ENCODE assay signal across 8 cellular contexts in the genomic region with DNA sequence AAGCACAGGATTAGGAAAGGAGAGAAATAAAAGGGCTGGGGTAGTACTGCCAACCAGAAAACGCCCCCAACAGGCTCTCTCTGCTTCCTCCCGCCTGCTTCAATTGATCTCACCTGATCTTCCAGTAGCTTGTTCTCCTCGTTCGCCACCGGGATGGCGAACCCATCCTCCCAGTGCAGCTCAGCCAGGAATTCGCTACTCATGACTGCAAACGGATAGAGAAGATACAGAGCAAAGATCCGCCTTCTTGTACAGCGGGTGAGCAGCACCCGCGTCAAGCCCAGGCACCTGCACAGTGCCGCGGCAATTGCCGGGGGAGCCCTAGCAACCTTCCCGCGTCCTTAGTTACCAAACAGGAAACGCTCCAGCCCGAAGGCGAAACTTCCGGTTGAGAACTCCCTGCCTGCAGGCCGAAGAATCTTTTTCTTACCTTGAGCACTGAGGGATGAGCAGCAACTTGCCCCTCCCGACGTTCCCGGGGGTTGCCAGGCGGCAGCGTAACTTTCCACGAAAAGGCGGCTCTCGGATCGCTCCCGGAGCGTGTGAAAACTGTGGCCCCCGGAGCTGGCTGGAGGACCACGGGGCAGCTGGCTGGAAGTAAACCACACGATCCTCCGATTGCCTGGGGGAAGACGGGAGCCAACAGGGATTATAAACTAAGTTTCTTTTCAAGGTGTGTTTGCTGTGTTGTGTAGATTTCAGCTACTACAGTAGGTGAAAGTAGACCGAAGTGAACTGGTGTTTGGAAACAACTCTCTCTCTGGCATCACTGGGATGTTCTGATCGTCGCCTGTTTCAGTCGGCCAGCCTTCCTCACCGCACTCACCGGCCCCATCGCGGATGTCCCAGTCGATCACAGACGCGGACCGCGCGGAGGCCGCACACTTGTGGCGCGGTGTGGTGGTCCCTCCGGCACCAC. TPM values are rescaled to one million over a fixed set of nuclear protein-coding genes. Genes with fewer than 3 reads are reported as not detected.
DNase-seq lines count a peak whose midpoint lies in the region; ATAC-seq and TF ChIP-seq lines count a peak whose summit lies in the region.

A gene (minus strand): TSS at position 312 of the 919 bp plus-strand sequence. CDS start 109 bp downstream, at position 203.

- no peaks in the 10 kb centered on the region for H3K9me3 ChIP-seq in endocrine pancreas (ENCODE audit: control insufficient read depth, low read length)

- H3K4me1 ChIP-seq in endocrine pancreas (ENCODE audit: control insufficient read depth, insufficient read depth, low read length): peaks cover 5% of the 10 kb centered on the region

- H3K27me3 Mint-ChIP-seq in activated CD8-positive, alpha-beta T cell treated with anti-CD3 and anti-CD28 coated beads, Interleukin-2, amount 10 ng/mL, durations not matched to agents 7 days and 5 days (ENCODE audit: low read depth): peaks cover 44% of the 10 kb centered on the region
- H3K27me3 Mint-ChIP-seq in mesothelial cell of epicardium (ENCODE audit: low read depth): peaks cover 44% of the 10 kb centered on the region

- ATAC-seq in GM18870 (IDR thresholded peaks at IDR 0.05; ENCODE audit: unreplicated experiment) (peak; percentile 94), HG03135 (IDR thresholded peaks at IDR 0.05; ENCODE audit: unreplicated experiment) (peak; percentile 96)
- peak; percentile 94 for ATAC-seq in activated CD8-positive, alpha-beta T cell treated with anti-CD3 and anti-CD28 coated beads, Interleukin-2, amount 10 ng/mL, durations not matched to agents 7 days and 5 days

- DNase-seq in AG04449 (ENCODE audit: low read depth, low spot score): no peak
- DNase-seq in NCI-H345 (lab: John Stamatoyannopoulos, UW): peak; percentile 96
- peak; percentile 74 for DNase-seq in activated CD8-positive, alpha-beta T cell treated with anti-CD3 and anti-CD28 coated beads, Interleukin-2, amount 10 ng/mL, durations not matched to agents 7 days and 5 days
- DNase-seq in mesothelial cell of epicardium (ENCODE audit: low spot score in 2 of 2, unreplicated experiment in 2 of 2): peak; percentile 54 to 88
- DNase-seq in stimulated activated CD8-positive, alpha-beta memory T cell treated with anti-CD3 and anti-CD28 coated beads, Interleukin-15, amount 100 ng/mL, for 24 hours (ENCODE audit: low read depth): peak; percentile 32

- POLR2A ChIA-PET in AG04449 (lab: Yijun Ruan, JAX): no interaction called here
- POLR2A ChIA-PET in activated CD8-positive, alpha-beta T cell treated with anti-CD3 and anti-CD28 coated beads, Interleukin-2, amount 10 ng/mL, durations not matched to agents 7 days and 5 days (lab: Charles Lee): interaction anchor here (1.4 kb wide), 1 partner anchor 78 kb away, joined by 5 read pairs; a partner anchor contains a TSS

- no peak for TF ChIP-seq CTCF in AG04449 (IDR thresholded peaks at IDR 0.05; ENCODE audit: insufficient read depth, low read length, missing control alignments)
- no peak for TF ChIP-seq CTCF in mesothelial cell of epicardium (IDR thresholded peaks at IDR 0.05; ENCODE audit: unreplicated experiment)

- no peaks in the 10 kb centered on the region for H3K36me3 ChIP-seq in endocrine pancreas (ENCODE audit: control insufficient read depth, insufficient read depth, low read length)

- no peaks in the 10 kb centered on the region for H3K9me3 Mint-ChIP-seq in activated CD8-positive, alpha-beta T cell treated with anti-CD3 and anti-CD28 coated beads, Interleukin-2, amount 10 ng/mL, durations not matched to agents 7 days and 5 days (ENCODE audit: insufficient read depth)
- H3K9me3 Mint-ChIP-seq in mesothelial cell of epicardium: no peaks in the 10 kb centered on the region

- CTCF ChIA-PET in AG04449 (lab: Yijun Ruan, JAX): interaction anchor here (1.2 to 1.5 kb wide), 2 partner anchors 19 to 47 kb away, joined by 4 to 5 read pairs; no protein-coding TSS in a partner anchor
- CTCF ChIA-PET in activated CD8-positive, alpha-beta T cell treated with anti-CD3 and anti-CD28 coated beads, Interleukin-2, amount 10 ng/mL, durations not matched to agents 7 days and 5 days (lab: Charles Lee): interaction anchor here (1.0 to 1.3 kb wide), 2 partner anchors 8 to 78 kb away, joined by 3 to 4 read pairs; a partner anchor contains a TSS

- H3K27ac Mint-ChIP-seq in activated CD8-positive, alpha-beta T cell treated with anti-CD3 and anti-CD28 coated beads, Interleukin-2, amount 10 ng/mL, durations not matched to agents 7 days and 5 days: peak within 1 kb of the TSS; percentile 61
- H3K27ac Mint-ChIP-seq in mesothelial cell of epicardium: peak within 1 kb of the TSS; percentile 95

- H3K9ac ChIP-seq in endocrine pancreas (ENCODE audit: control insufficient read depth, insufficient read depth, low read length): peak within 1 kb of the TSS; percentile 73

- no peaks in the 10 kb centered on the region for H3K27me3 ChIP-seq in endocrine pancreas (ENCODE audit: control insufficient read depth, insufficient read depth, low read length)

- peak within 1 kb of the TSS; percentile 79 for H3K4me3 Mint-ChIP-seq in activated CD8-positive, alpha-beta T cell treated with anti-CD3 and anti-CD28 coated beads, Interleukin-2, amount 10 ng/mL, durations not matched to agents 7 days and 5 days
- peak within 1 kb of the TSS; percentile 89 for H3K4me3 Mint-ChIP-seq in mesothelial cell of epicardium

- H3K4me3 ChIP-seq in AG04449 (ENCODE audit: low read depth, low read length) (peak within 1 kb of the TSS; percentile 73), endocrine pancreas (ENCODE audit: control insufficient read depth, insufficient read depth, low read length) (peak within 1 kb of the TSS; percentile 90)

- H3K4me1 Mint-ChIP-seq in activated CD8-positive, alpha-beta T cell treated with anti-CD3 and anti-CD28 coated beads, Interleukin-2, amount 10 ng/mL, durations not matched to agents 7 days and 5 days (ENCODE audit: low read depth): peaks cover 18% of the 10 kb centered on the region
- peaks cover 14% of the 10 kb centered on the region for H3K4me1 Mint-ChIP-seq in mesothelial cell of epicardium

- H3K36me3 Mint-ChIP-seq in activated CD8-positive, alpha-beta T cell treated with anti-CD3 and anti-CD28 coated beads, Interleukin-2, amount 10 ng/mL, durations not matched to agents 7 days and 5 days (ENCODE audit: low read depth): no peaks in the 10 kb centered on the region
- no peaks in the 10 kb centered on the region for H3K36me3 Mint-ChIP-seq in mesothelial cell of epicardium

RNA-seq across cellular contexts. Expression of the gene that starts here (rescaled TPM):
- total RNA-seq in activated CD8-positive, alpha-beta T cell treated with anti-CD3 and anti-CD28 coated beads, Interleukin-2, amount 10 ng/mL, durations not matched to agents 7 days and 5 days: not detected
- not detected in 3 replicates for total RNA-seq in mesothelial cell of epicardium

Comparison
In these comparisons a context has a peak if more than half of its experiments do, and no peak if none do; other contexts are left out.
1. Peak in DNase-seq and ATAC-seq in activated CD8-positive, alpha-beta T cell treated with anti-CD3 and anti-CD28 coated beads, Interleukin-2, amount 10 ng/mL, durations not matched to agents 7 days and 5 days; RNA of the gene not detected or under 1 TPM.
2. Peak in DNase-seq in mesothelial cell of epicardium; RNA of the gene not detected or under 1 TPM.